ENCODE assay signal across 12 cellular contexts in genomic region chr6:10099648-10100047, GRCh38.
DNase-seq lines count a peak whose midpoint lies in the region; FAIRE-seq and TF ChIP-seq lines count a peak whose summit lies in the region.
"Had no signal": no experiment of that assay in that cellular context is flagged by ENCODE, and none has a peak within 500 bp of the region (broad histone marks: within the 10 kb centered on the region; RNA-seq: fewer than 3 reads in every experiment).

No MANE protein-coding gene starts in this region.

- peak overlapping the region; percentile 66 for H3K4me2 ChIP-seq in PC-9

- TF ChIP-seq CTCF in HL-60 (IDR thresholded peaks at IDR 0.05; ENCODE audit: insufficient read depth, low read length) = no peak
- no peak for TF ChIP-seq CTCF in PC-9 (conservative IDR thresholded peaks at IDR 0.05)
- TF ChIP-seq CTCF in foreskin fibroblast (IDR thresholded peaks at IDR 0.05; ENCODE audit: low read depth, low read length) = no peak

- no peak overlapping the region; the same call in 1 of the 2 replicates for H3K4me3 ChIP-seq in HL-60 (replicated peaks; ENCODE audit: insufficient read depth, low read length)
- peak overlapping the region; percentile 24; the same call in 1 of the 2 replicates for H3K4me3 ChIP-seq in PC-9
- H3K4me3 ChIP-seq in esophagus (ENCODE audit: low read depth in 1 of 2, low read length in 2 of 2) = peak overlapping the region in 1 of 2 donors; percentile 44
- H3K4me3 ChIP-seq in small intestine (ENCODE audit: low read depth in 1 of 2, low read length in 2 of 2) = no peak overlapping the region
- H3K4me3 ChIP-seq in foreskin fibroblast (ENCODE audit: low read depth in 1 of 2, low read length in 2 of 2) = no peak overlapping the region

- POLR2A ChIA-PET in PC-9 (lab: Charles Lee; ENCODE audit: unreplicated experiment) = interaction anchor here (0.7 kb wide), 1 partner anchor 17 kb away, joined by 3 read pairs; no protein-coding TSS in a partner anchor

- H4K20me1 ChIP-seq in PC-9 (ENCODE audit: insufficient read depth) = no peaks in the 10 kb centered on the region

- no peaks in the 10 kb centered on the region for H3K9me3 ChIP-seq in PC-9 (ENCODE audit: insufficient read depth, low read depth)
- no peaks in the 10 kb centered on the region for H3K9me3 ChIP-seq in esophagus (ENCODE audit: control insufficient read depth in 2 of 2, insufficient read depth in 1 of 2, low read depth in 1 of 2, low read length in 1 of 2)
- H3K9me3 ChIP-seq in small intestine (ENCODE audit: control insufficient read depth, low read depth) = no peaks in the 10 kb centered on the region

- H3K79me2 ChIP-seq in PC-9 (ENCODE audit: low read depth) = no peaks in the 10 kb centered on the region

- no TSS peak for BruUV-seq in PC-9 (replicated peaks; lab: Mats Ljungman, UMichigan)

- H3K36me3 ChIP-seq in PC-9 (ENCODE audit: low read depth) (no peaks in the 10 kb centered on the region), esophagus (ENCODE audit: control insufficient read depth in 2 of 2, insufficient read depth in 2 of 2, low read length in 1 of 2) (no peaks in the 10 kb centered on the region), small intestine (ENCODE audit: control insufficient read depth in 2 of 2, insufficient read depth in 2 of 2, low read length in 2 of 2) (no peaks in the 10 kb centered on the region)

- H2AFZ ChIP-seq in PC-9 = no peak overlapping the region

- H3K27ac ChIP-seq in HL-60 (replicated peaks) (peak overlapping the region; percentile 73), PC-9 (no peak overlapping the region), esophagus (ENCODE audit: low read depth in 2 of 2, low read length in 1 of 2) (peak overlapping the region; percentile 28 to 72), small intestine (ENCODE audit: low read depth in 1 of 2, low read length in 1 of 2) (no peak overlapping the region)

- H3K27me3 ChIP-seq in HL-60 (ENCODE audit: insufficient read depth, poor library complexity, severe bottlenecking) = no peaks in the 10 kb centered on the region
- H3K27me3 ChIP-seq in PC-9 (ENCODE audit: insufficient read depth, low read depth) = no peaks in the 10 kb centered on the region
- no peaks in the 10 kb centered on the region for H3K27me3 ChIP-seq in esophagus (ENCODE audit: control insufficient read depth in 1 of 2, insufficient read depth in 2 of 2, low read length in 2 of 2)
- no peaks in the 10 kb centered on the region for H3K27me3 ChIP-seq in small intestine (ENCODE audit: control insufficient read depth in 2 of 2, insufficient read depth in 2 of 2, low read length in 2 of 2)

- H3K9me2 ChIP-seq in PC-9 (ENCODE audit: insufficient read depth) = no peaks in the 10 kb centered on the region

- WGBS in esophagus, 2 donors = 33 to 35% methylated on average over 8 of the region's 8 CpGs
- 40 to 59% (median 43%) methylated on average over 8 of the region's 8 CpGs for WGBS in small intestine, 3 donors

- intact Hi-C loops in PC-9 (cut with micrococcal nuclease; ENCODE audit: unreplicated experiment) = loop anchor here (5.0 kb wide), 2 partner anchors 63 to 303 kb away; no protein-coding TSS in a partner anchor

- H3K4me1 ChIP-seq in PC-9 (replicated peaks; ENCODE audit: insufficient read depth) = no peaks in the 10 kb centered on the region; the same call in 1 of the 2 replicates
- H3K4me1 ChIP-seq in esophagus (ENCODE audit: control insufficient read depth in 2 of 2, insufficient read depth in 2 of 2, low read length in 1 of 2) = peaks cover 0 to 2% of the 10 kb centered on the region in 2 donors
- H3K4me1 ChIP-seq in small intestine (ENCODE audit: control insufficient read depth in 2 of 2, insufficient read depth in 1 of 2, low read depth in 1 of 2, low read length in 1 of 2) = no peaks in the 10 kb centered on the region

- DNase-seq in HL-60 (ENCODE audit: low read depth in 1 of 2, low spot score in 1 of 2) (peak; percentile 42 to 66), PC-9 (no peak), small intestine (peak; percentile 8), foreskin fibroblast (no peak), SW 1271 (lab: John Stamatoyannopoulos, UW) (no peak), DMS 273 treated with DMSO at 0.1 percent for 48 hours (lab: John Stamatoyannopoulos, UW) (no peak)
- DNase-seq: activated CD8-positive, alpha-beta memory T cell treated with anti-CD3 and anti-CD28 coated beads, Interleukin-2, amount 50 U/mL, for 4 hours; H7; NCI-H1694; stimulated activated CD4-positive, alpha-beta T cell treated with anti-CD3 and anti-CD28 coated beads, Interleukin-4, amount 100 ng/mL, for 24 hours; stimulated activated CD8-positive, alpha-beta memory T cell treated with anti-CD3 and anti-CD28 coated beads, Interleukin-4, amount 100 ng/mL, for 48 hours had no signal

- CTCF ChIA-PET in PC-9 (lab: Charles Lee) = interaction anchor here (0.6 to 0.8 kb wide), 3 partner anchors 152 to 1247 kb away, joined by 4 to 6 read pairs (median 4); no protein-coding TSS in a partner anchor

- no peak for FAIRE-seq in small intestine (lab: Jason Lieb, UNC)

- no peaks in the 10 kb centered on the region for H3F3A ChIP-seq in PC-9 (ENCODE audit: insufficient read depth, low read depth)

Comparison
In these comparisons a context has a peak if more than half of its experiments do, and no peak if none do; other contexts are left out.
1. DNase-seq: peak in HL-60 (2 of 2) and small intestine (single experiment); none in PC-9 (0 of 2), foreskin fibroblast (0 of 2), SW 1271 (0 of 2) and DMS 273 treated with DMSO at 0.1 percent for 48 hours (single experiment).
2. H3K27ac ChIP-seq: peak in HL-60 (single experiment) and esophagus (2 of 2); none in PC-9 (single experiment) and small intestine (0 of 2).